ENCODE assay signal across 14 cellular contexts in the genomic region with DNA sequence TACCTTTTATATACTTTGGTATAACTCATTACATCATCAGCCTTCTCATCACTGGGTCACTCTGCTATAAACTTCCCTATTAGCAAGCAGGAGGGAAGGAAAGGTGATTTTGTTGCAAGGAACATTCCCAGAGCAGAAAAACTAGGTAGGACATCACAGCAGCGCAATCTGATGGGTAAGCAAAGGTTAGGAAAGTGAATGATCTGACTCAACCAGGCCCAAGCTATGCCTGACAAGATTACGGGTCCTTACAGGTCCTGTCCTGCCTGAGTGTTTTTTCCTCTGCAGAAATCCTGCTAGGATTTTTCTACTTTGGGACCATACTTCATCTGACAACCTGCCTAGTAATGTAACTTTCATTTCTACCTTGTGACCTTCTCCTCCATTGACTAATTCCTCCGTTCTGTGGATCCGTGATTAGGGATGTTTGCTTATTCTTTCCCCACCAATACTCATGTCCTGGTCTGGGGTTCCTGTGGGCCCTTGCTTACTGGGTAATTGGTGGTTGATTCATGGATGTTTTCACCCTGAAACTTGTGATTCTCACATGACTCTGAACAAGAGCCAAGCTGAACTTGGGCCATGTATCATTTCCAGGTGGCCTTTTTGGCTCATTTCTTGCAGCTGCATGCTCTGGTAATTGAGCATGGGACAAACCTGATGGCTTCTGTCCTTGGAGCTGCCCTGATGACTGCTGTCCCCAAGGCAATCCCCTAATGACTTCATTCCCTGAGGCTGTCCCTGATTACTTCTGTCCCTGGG.
"Had no signal": no experiment of that assay in that cellular context is flagged by ENCODE, and none has a peak within 500 bp of the region (broad histone marks: within the 10 kb centered on the region; RNA-seq: fewer than 3 reads in every experiment).

No MANE protein-coding gene starts in this region.

- H3K27ac ChIP-seq: ascending aorta, dorsolateral prefrontal cortex, tibial artery had no signal

- H3K36me3 ChIP-seq: ascending aorta, tibial artery had no signal

- H3K4me3 ChIP-seq: ascending aorta, dorsolateral prefrontal cortex, tibial artery had no signal

- H3K9me3 ChIP-seq: ascending aorta, tibial artery had no signal

- DNase-seq: activated CD4-positive, alpha-beta T cell treated with anti-CD3 and anti-CD28 coated beads, Interleukin-2, amount 50 U/mL, for 4 hours; activated naive CD4-positive, alpha-beta T cell treated with anti-CD3 and anti-CD28 coated beads for 36 hours; activated naive CD8-positive, alpha-beta T cell treated with anti-CD3 and anti-CD28 coated beads, Interleukin-2, amount 50 U/mL, for 24 hours; activated T-cell treated with anti-CD3 and anti-CD28 coated beads, Interleukin-2, amount 50 U/mL, for 1 hour; dorsolateral prefrontal cortex; endodermal cell; foreskin melanocyte; occipital lobe; stimulated activated CD4-positive, alpha-beta T cell treated with anti-CD3 and anti-CD28 coated beads, Interleukin-2, amount 100 ng/mL, for 48 hours; T1000; tibial artery had no signal

- H3K4me1 ChIP-seq: ascending aorta, tibial artery had no signal

- ATAC-seq: activated CD4-positive, CD25-positive, alpha-beta regulatory T cell treated with anti-CD3 and anti-CD28 coated beads, Interleukin-2, amount 50 U/mL, for 24 hours; activated naive CD8-positive, alpha-beta T cell treated with anti-CD3 and anti-CD28 coated beads, Interleukin-2, amount 50 U/mL, for 24 hours; stimulated activated memory B cell treated with anti-CD40 and anti-IgM and Interleukin-4, amounts not matched to agents 10 μg/mL and 1 μg/mL and 100 μg/mL, for 72 hours had no signal

- H3K27me3 ChIP-seq: ascending aorta, tibial artery had no signal
